Comparison of ENCODE assay signal across 14 cellular contexts in genomic region chr7:605661-606450, GRCh38.
DNase-seq lines count a peak whose midpoint lies in the region; ATAC-seq and TF ChIP-seq lines count a peak whose summit lies in the region.
"Had no signal": no experiment of that assay in that cellular context is flagged by ENCODE, and none has a peak within 500 bp of the region (broad histone marks: within the 10 kb centered on the region; RNA-seq: fewer than 3 reads in every experiment).

No MANE protein-coding gene starts in this region.

- TF ChIP-seq CTCF in CD4-positive, alpha-beta T cell (IDR thresholded peaks at IDR 0.05) = no peak
- TF ChIP-seq CTCF in chondrocyte (IDR thresholded peaks at IDR 0.05) (no peak), neural crest cell (conservative IDR thresholded peaks at IDR 0.05) (no peak)

- intact Hi-C loops in CD4-positive, alpha-beta T cell (cut with DNase I, micrococcal nuclease) = loop anchor here (1.0 to 2.0 kb wide), 2 partner anchors 12 to 13 kb away; no protein-coding TSS in a partner anchor

- peaks cover 3% of the 10 kb centered on the region for H3K9me3 Mint-ChIP-seq in CD4-positive, alpha-beta T cell
- H3K9me3 Mint-ChIP-seq in chondrocyte (ENCODE audit: low read depth) (no peaks in the 10 kb centered on the region), neural crest cell (no peaks in the 10 kb centered on the region)

- H3K36me3 ChIP-seq in KOPT-K1 (ENCODE audit: insufficient read depth, low read length) = peaks cover 14% of the 10 kb centered on the region

- peak overlapping the region; percentile 27 for H3K4me3 Mint-ChIP-seq in CD4-positive, alpha-beta T cell
- H3K4me3 Mint-ChIP-seq in chondrocyte (ENCODE audit: unreplicated experiment) = no peak overlapping the region
- H3K4me3 Mint-ChIP-seq in neural crest cell = no peak overlapping the region

- no peaks in the 10 kb centered on the region for H3K27me3 ChIP-seq in CD4-positive, alpha-beta T cell (ENCODE audit: control insufficient read depth, insufficient read depth, low read length)

- H3K9me3 ChIP-seq in CD4-positive, alpha-beta T cell (ENCODE audit: control insufficient read depth, low read length) = no peaks in the 10 kb centered on the region
- H3K9me3 ChIP-seq in KOPT-K1 (ENCODE audit: insufficient read depth, low read length, poor library complexity, severe bottlenecking) = no peaks in the 10 kb centered on the region

- peaks cover 33% of the 10 kb centered on the region for H3K36me3 Mint-ChIP-seq in CD4-positive, alpha-beta T cell (ENCODE audit: low read depth)
- H3K36me3 Mint-ChIP-seq in chondrocyte (ENCODE audit: low read depth) = no peaks in the 10 kb centered on the region
- H3K36me3 Mint-ChIP-seq in neural crest cell (ENCODE audit: low read depth) = no peaks in the 10 kb centered on the region

- CTCF ChIA-PET in CD4-positive, alpha-beta T cell (lab: Charles Lee) = interaction anchor here (1.6 kb wide), 1 partner anchor 21 kb away, joined by 4 read pairs; no protein-coding TSS in a partner anchor

- peak overlapping the region; percentile 96 for H3K27ac ChIP-seq in CD4-positive, alpha-beta T cell (ENCODE audit: low read depth, low read length)
- H3K27ac ChIP-seq in KOPT-K1 (ENCODE audit: low read depth, low read length, poor library complexity, severe bottlenecking) = peak overlapping the region; percentile 98

- ATAC-seq in CD4-positive, alpha-beta T cell (ENCODE audit: poor library complexity) = no peak

- H3K27ac Mint-ChIP-seq in CD4-positive, alpha-beta T cell = peak overlapping the region; percentile 98
- H3K27ac Mint-ChIP-seq in chondrocyte (ENCODE audit: unreplicated experiment) (no peak overlapping the region), neural crest cell (ENCODE audit: unreplicated experiment) (peak overlapping the region; percentile 60)

- POLR2A ChIA-PET in CD4-positive, alpha-beta T cell (lab: Charles Lee) = interaction anchor here (1.3 to 3.0 kb wide), 2 partner anchors 12 to 19 kb away, joined by 5 to 61 read pairs; no protein-coding TSS in a partner anchor

- no peak for DNase-seq in CD4-positive, alpha-beta T cell
- DNase-seq in chondrocyte (ENCODE audit: low spot score) (peak; percentile 68), neural crest cell (ENCODE audit: low read depth, low spot score) (no peak), COLO668 (lab: John Stamatoyannopoulos, UW; ENCODE audit: unreplicated experiment) (no peak), NCI-H1092 treated with DMSO at 0.1 percent for 48 hours (lab: John Stamatoyannopoulos, UW) (no peak), HuH-7 (ENCODE audit: low spot score) (no peak)
- no peak for DNase-seq in stimulated activated CD4-positive, alpha-beta T cell treated with anti-CD3 and anti-CD28 coated beads, Interleukin-2, amount 100 ng/mL, for 48 hours
- DNase-seq: C1 segment of cervical spinal cord, cortex of kidney, GF-D8, HCEC 1CT, NCI-H2029, NCI-H69 had no signal

- no peaks in the 10 kb centered on the region for H3K27me3 Mint-ChIP-seq in CD4-positive, alpha-beta T cell
- H3K27me3 Mint-ChIP-seq in chondrocyte (ENCODE audit: low read depth) (no peaks in the 10 kb centered on the region), neural crest cell (ENCODE audit: low read depth) (no peaks in the 10 kb centered on the region)

- H3K4me1 Mint-ChIP-seq in CD4-positive, alpha-beta T cell (ENCODE audit: low read depth) = peaks cover 73% of the 10 kb centered on the region
- H3K4me1 Mint-ChIP-seq in chondrocyte (ENCODE audit: low read depth) (peaks cover 61% of the 10 kb centered on the region), neural crest cell (peaks cover 39% of the 10 kb centered on the region)
